Comparison of ENCODE assay signal across 8 cellular contexts in genomic region chr11:65860278-65861164, GRCh38. TPM values are rescaled to one million over a fixed set of nuclear protein-coding genes. Genes with fewer than 3 reads are reported as not detected.
A peak's percentile ranks its signal among the peaks of the same experiment; 100 is the strongest.
DNase-seq lines count a peak whose midpoint lies in the region; ATAC-seq and TF ChIP-seq lines count a peak whose summit lies in the region.

Gene MUS81, plus strand, starts transcription at chr11:65860433. Its CDS starts 321 bp downstream, at chr11:65860754.

- H3K79me2 ChIP-seq in DOHH2 (ENCODE audit: control insufficient read depth, low read length): peaks cover 46% of the 10 kb centered on the region

- 0 to 1% methylated on average over 75 to 78 of the region's 78 CpGs for WGBS in aorta, 2 donors

- peaks cover 19% of the 10 kb centered on the region for H3F3A ChIP-seq in DOHH2 (ENCODE audit: control insufficient read depth, insufficient read depth)

- peak within 1 kb of the TSS; percentile 93 for H3K4me2 ChIP-seq in DOHH2 (ENCODE audit: low read length)

- intact Hi-C loops in aorta (cut with DNase I): no loop called here

- in situ Hi-C loops in astrocyte of the cerebellum (cut with HindIII; ENCODE audit: low sequenced_read_pairs): no loop called here

- H3K36me3 ChIP-seq in DOHH2 (ENCODE audit: control insufficient read depth, low read length) (peaks cover 69% of the 10 kb centered on the region), aorta (ENCODE audit: control insufficient read depth in 1 of 2, insufficient read depth in 2 of 2, low read length in 1 of 2) (peaks cover 0 to 8% of the 10 kb centered on the region in 2 donors)

- H3K27me3 ChIP-seq in DOHH2 (ENCODE audit: control insufficient read depth, low read length) (no peaks in the 10 kb centered on the region), aorta (ENCODE audit: control insufficient read depth in 1 of 2, insufficient read depth in 2 of 2, low read length in 1 of 2) (no peaks in the 10 kb centered on the region)

- H3K9me3 ChIP-seq in DOHH2 (ENCODE audit: control insufficient read depth, insufficient read depth, low read length) (no peaks in the 10 kb centered on the region), aorta (ENCODE audit: control insufficient read depth, low read length) (no peaks in the 10 kb centered on the region)

- no peaks in the 10 kb centered on the region for H3K9me2 ChIP-seq in DOHH2 (replicated peaks; ENCODE audit: control insufficient read depth, low read length)

- ATAC-seq in HG02623 (IDR thresholded peaks at IDR 0.05; ENCODE audit: unreplicated experiment) (peak; percentile 25), aorta (ENCODE audit: low FRiP score) (peak; percentile 85)

- peak; percentile 60 for DNase-seq in NCI-H2081 treated with DMSO at 0.1 percent for 48 hours (lab: John Stamatoyannopoulos, UW)
- DNase-seq in T1000 (lab: John Stamatoyannopoulos, UW): peak; percentile 88
- peak; percentile 97 for DNase-seq in astrocyte of the cerebellum (ENCODE audit: low read depth)
- peak; percentile 96 for DNase-seq in hepatic stellate cell (ENCODE audit: low spot score)
- peak; percentile 93 for DNase-seq in renal cortical epithelial cell (ENCODE audit: low read depth)
- DNase-seq in aorta: peak; percentile 97 to 99

- H3K4me3 ChIP-seq in DOHH2 (ENCODE audit: low read length) (peak within 1 kb of the TSS; percentile 88), astrocyte of the cerebellum (ENCODE audit: low read depth, low read length) (peak within 1 kb of the TSS; percentile 96), aorta (ENCODE audit: low read length in 2 of 2) (peak within 1 kb of the TSS; percentile 16 to 64)

- H3K4me1 ChIP-seq in DOHH2 (ENCODE audit: control insufficient read depth, low read length): peaks cover 28% of the 10 kb centered on the region
- H3K4me1 ChIP-seq in aorta (ENCODE audit: control insufficient read depth in 1 of 2, insufficient read depth in 2 of 2, low read length in 2 of 2): no peaks in the 10 kb centered on the region

- H3K27ac ChIP-seq in DOHH2 (ENCODE audit: low read depth, low read length): peak within 1 kb of the TSS; percentile 83
- H3K27ac ChIP-seq in aorta (ENCODE audit: low read depth in 1 of 2, low read length in 2 of 2): peak within 1 kb of the TSS; percentile 96 to 97

- peak; percentile 96 for TF ChIP-seq CTCF in DOHH2 (IDR thresholded peaks at IDR 0.05; ENCODE audit: low read depth, low read length, poor library complexity, severe bottlenecking)
- peak; percentile 91 for TF ChIP-seq CTCF in astrocyte of the cerebellum (IDR thresholded peaks at IDR 0.05; ENCODE audit: low read depth, low read length, missing control alignments)

- peaks cover 13% of the 10 kb centered on the region for H4K20me1 ChIP-seq in DOHH2 (ENCODE audit: control insufficient read depth, insufficient read depth, low read depth, low read length)

RNA-seq across cellular contexts. Expression of gene MUS81, which starts in this region (rescaled TPM):
- 37.0 and 52.4 TPM in 2 replicates for total RNA-seq in renal cortical epithelial cell
- total RNA-seq in aorta: 10 to 100 TPM; 60.7 to 63.1 TPM
- polyA plus RNA-seq in aorta: 100 to 1,000 TPM in 1 of 2 donors, 10 to 100 TPM in 1; 40.7 to 102 TPM

Comparison
In these comparisons a context has a peak if more than half of its experiments do, and no peak if none do; other contexts are left out.
1. Peak in every context shown above with its lines: DNase-seq, ATAC-seq, H3K4me3 ChIP-seq and H3K27ac ChIP-seq.
2. H3K4me3 ChIP-seq: peak in every context shown above with its lines; median percentile 96 in astrocyte of the cerebellum; 88 in DOHH2; 40 in aorta.